1 cellular context compared by ENCODE assay signal in genomic region chr7:22425361-22425760, GRCh38.
TF ChIP-seq lines count a peak whose summit lies in the region.

No MANE protein-coding gene starts in this region.

TF ChIP-seq in GM12878, 131 proteins besides CTCF, POLR2A, EP300 and RAD21:
- TF ChIP-seq ATF3 (IDR thresholded peaks at IDR 0.05; ENCODE audit: borderline replicate concordance, extremely low read depth, low read depth, low read length) (no peak), YY1 (IDR thresholded peaks at IDR 0.05; ENCODE audit: low read depth, low read length) (peak; percentile 77; the same call in 1 of the 2 replicates)
